Comparison of ENCODE assay signal across 8 cellular contexts in the genomic region with DNA sequence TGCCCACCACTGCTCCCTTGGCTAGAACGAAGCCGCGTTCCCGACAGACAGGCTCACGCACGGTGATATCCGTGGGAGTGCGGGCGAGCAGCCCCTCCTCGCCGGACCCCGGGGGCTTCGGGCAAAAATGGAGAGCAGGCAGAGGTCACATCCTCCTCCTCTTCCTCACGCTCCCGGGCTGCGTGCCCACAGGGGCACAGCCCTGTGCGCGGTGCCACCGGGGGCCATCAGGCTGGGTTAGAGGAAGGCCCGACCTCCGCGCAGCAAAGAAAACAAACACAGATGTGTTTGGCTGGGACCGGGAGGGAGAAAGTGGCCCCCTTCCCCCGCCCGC. TPM values are rescaled to one million over a fixed set of nuclear protein-coding genes. Genes with fewer than 3 reads are reported as not detected.
DNase-seq lines count a peak whose midpoint lies in the region; ATAC-seq, FAIRE-seq and TF ChIP-seq lines count a peak whose summit lies in the region.

No MANE protein-coding gene starts in this region.

- H3K4me1 ChIP-seq in KMS-11 (ENCODE audit: low read depth, poor library complexity, severe bottlenecking) (no peaks in the 10 kb centered on the region), H1 (replicated peaks in 1 of 4; ENCODE audit: control insufficient read depth in 3 of 4, insufficient read depth in 4 of 4, low read length in 3 of 4) (peaks cover 9 to 29% (median 17%) of the 10 kb centered on the region in 4 experiments)

- 6% methylated on average over 18 of the region's 25 CpGs; no CpG with 5 or more reads in 1 of the 2 experiments for WGBS in H1 (ENCODE audit: extremely low coverage in 1 of 2, insufficient coverage in 1 of 2, insufficient read length in 1 of 2, insufficient replicate concordance in 2 of 2, low coverage in 1 of 2, low lambda C conversion rate in 2 of 2, missing lambda C conversion rate in 1 of 2), 2 experiments

- H2AK5ac ChIP-seq in H1 (ENCODE audit: low read depth, low read length): no peak overlapping the region

- no peak overlapping the region for H3K4me3 ChIP-seq in KMS-11 (IDR thresholded peaks at IDR 0.05; ENCODE audit: insufficient read depth, low read depth, low read length)
- peak overlapping the region; percentile 40 to 66 (median 48) for H3K4me3 ChIP-seq in H1 (ENCODE audit: extremely low read depth in 1 of 4, insufficient read depth in 2 of 4, low read depth in 3 of 4, low read length in 4 of 4)

- H3K23me2 ChIP-seq in H1 (ENCODE audit: low read depth, low read length): peaks cover 18% of the 10 kb centered on the region; the same call in 1 of the 2 replicates

- H3K36me3 ChIP-seq in KMS-11 (ENCODE audit: insufficient read depth) (no peaks in the 10 kb centered on the region), H1 (ENCODE audit: control insufficient read depth in 2 of 4, insufficient read depth in 4 of 4, low read length in 3 of 4) (peaks cover 0 to 16% (median 0%) of the 10 kb centered on the region in 4 experiments; a peak in 1 of 8 replicates)

- no peak overlapping the region for H2BK20ac ChIP-seq in H1 (ENCODE audit: low read length)

- no peak overlapping the region for H3K14ac ChIP-seq in H1 (ENCODE audit: insufficient read length)

- TF ChIP-seq RAD21 in H1 (IDR thresholded peaks at IDR 0.05 in 1 of 2, conservative IDR thresholded peaks at IDR 0.05 in 1 of 2; ENCODE audit: low read depth in 2 of 2, low read length in 2 of 2): no peak

- no TSS peak for BruUV-seq in Calu3 (replicated peaks; lab: Mats Ljungman, UMichigan)

- TF ChIP-seq EP300 in H1 (IDR thresholded peaks at IDR 0.05; ENCODE audit: borderline replicate concordance in 1 of 2, low read depth in 2 of 2, low read length in 2 of 2): no peak

- H3K79me2 ChIP-seq in KMS-11 (ENCODE audit: insufficient read depth, low read depth) (no peaks in the 10 kb centered on the region), H1 (ENCODE audit: control insufficient read depth in 1 of 2, insufficient read depth in 2 of 2, low read length in 2 of 2) (no peaks in the 10 kb centered on the region)

- H2BK5ac ChIP-seq in H1 (ENCODE audit: low read depth, low read length): no peak overlapping the region

- H3K4ac ChIP-seq in H1 (replicated peaks; ENCODE audit: insufficient read length, low read depth, low read length): no peak overlapping the region

- POLR2A ChIA-PET in H1 (lab: Charles Lee; ENCODE audit: partially characterized antibody): interaction anchor here (0.7 to 1.7 kb wide), 2 partner anchors 18 to 1300 kb away, joined by 3 to 4 read pairs; no protein-coding TSS in a partner anchor

- no peak for FAIRE-seq in H1 (lab: Jason Lieb, UNC)

- TF ChIP-seq CTCF in Calu3 (IDR thresholded peaks at IDR 0.05; ENCODE audit: unreplicated experiment): no peak
- no peak for TF ChIP-seq CTCF in KMS-11 (conservative IDR thresholded peaks at IDR 0.05; ENCODE audit: low read depth, low read length)
- no peak for TF ChIP-seq CTCF in H1 (IDR thresholded peaks at IDR 0.05; ENCODE audit: control extremely low read depth in 1 of 3, insufficient read depth in 1 of 3, low read depth in 1 of 3, low read length in 3 of 3)
- no peak for TF ChIP-seq CTCF in osteocyte (IDR thresholded peaks at IDR 0.05)

- no peak overlapping the region for H2BK120ac ChIP-seq in H1 (replicated peaks; ENCODE audit: low read depth, low read length)

- H3K4me1 Mint-ChIP-seq in Calu3 (ENCODE audit: low read depth, unreplicated experiment): no peaks in the 10 kb centered on the region
- H3K4me1 Mint-ChIP-seq in osteocyte (ENCODE audit: unreplicated experiment): peaks cover 9% of the 10 kb centered on the region

- no peak overlapping the region for H4K8ac ChIP-seq in H1 (ENCODE audit: extremely low read depth, insufficient read depth, low read length)

- peak overlapping the region; percentile 78; the same call in 1 of the 2 replicates for H2BK12ac ChIP-seq in H1 (ENCODE audit: low read depth, low read length)

- CTCF ChIA-PET in Calu3 (lab: Charles Lee) (no interaction called here), H1 (lab: Charles Lee; ENCODE audit: partially characterized antibody) (interaction anchor here (1.3 to 4.5 kb wide), 3 partner anchors 17 to 133 kb away, joined by 3 to 38 read pairs (median 35); no protein-coding TSS in a partner anchor)

- no peak for ATAC-seq in GM21526 (IDR thresholded peaks at IDR 0.05; ENCODE audit: low FRiP score, unreplicated experiment)

- no peak for TF ChIP-seq POLR2A in H1 (IDR thresholded peaks at IDR 0.05; ENCODE audit: control extremely low read depth in 1 of 2, low read depth in 2 of 2, low read length in 2 of 2)

- H4K20me1 ChIP-seq in KMS-11 (ENCODE audit: insufficient read depth): no peaks in the 10 kb centered on the region
- peaks cover 2 to 9% of the 10 kb centered on the region in 2 experiments for H4K20me1 ChIP-seq in H1 (replicated peaks in 1 of 2; ENCODE audit: control insufficient read depth in 1 of 2, insufficient read depth in 2 of 2, low read length in 2 of 2)

- no peak overlapping the region for H3K23ac ChIP-seq in H1 (ENCODE audit: insufficient read length)

- H3K4me3 Mint-ChIP-seq in Calu3 (ENCODE audit: low read depth, unreplicated experiment) (peak overlapping the region; percentile 61), osteocyte (ENCODE audit: unreplicated experiment) (peak overlapping the region; percentile 80)

- no peaks in the 10 kb centered on the region for H3K79me1 ChIP-seq in H1 (ENCODE audit: low read depth, low read length)

- H4K5ac ChIP-seq in H1 (ENCODE audit: insufficient read length, low read depth, low read length): peak overlapping the region; percentile 21

- H3K4me2 ChIP-seq in KMS-11: no peak overlapping the region
- H3K4me2 ChIP-seq in H1 (ENCODE audit: insufficient read depth in 1 of 2, low read depth in 2 of 2, low read length in 2 of 2): peak overlapping the region; percentile 69 to 78

- H3K27ac Mint-ChIP-seq in Calu3 (ENCODE audit: unreplicated experiment) (no peak overlapping the region), osteocyte (ENCODE audit: unreplicated experiment) (no peak overlapping the region)

- H3K56ac ChIP-seq in H1 (replicated peaks; ENCODE audit: insufficient read length, low read depth, low read length): no peak overlapping the region

- peak overlapping the region; percentile 39 for H3K18ac ChIP-seq in H1 (ENCODE audit: extremely low read depth, low read length)

- H3K27me3 ChIP-seq in KMS-11 (ENCODE audit: insufficient read depth, low read depth): no peaks in the 10 kb centered on the region
- H3K27me3 ChIP-seq in H1 (replicated peaks in 1 of 4; ENCODE audit: control insufficient read depth in 3 of 4, extremely low read depth in 1 of 4, insufficient read depth in 3 of 4, low read length in 3 of 4): peaks cover 46 to 92% (median 73%) of the 10 kb centered on the region in 4 experiments

- H4K91ac ChIP-seq in H1 (replicated peaks; ENCODE audit: insufficient read length, low read length): peak overlapping the region; percentile 47

- H2AFZ ChIP-seq in KMS-11 (ENCODE audit: low read depth) (peak overlapping the region; percentile 18; the same call in 1 of the 2 replicates), H1 (ENCODE audit: low read length) (no peak overlapping the region)

- no peak for DNase-seq in Calu3
- peak in 1 of 2 experiments; percentile 58 for DNase-seq in H1 (ENCODE audit: low read depth in 1 of 2, low spot score in 2 of 2)
- no peak for DNase-seq in osteocyte (ENCODE audit: extremely low spot score, unreplicated experiment)
- DNase-seq in NCI-H82 (lab: John Stamatoyannopoulos, UW): no peak
- DNase-seq in NCI-H2107 treated with DMSO at 0.1 percent for 48 hours (lab: John Stamatoyannopoulos, UW; ENCODE audit: unreplicated experiment): no peak
- no peak for DNase-seq in COLO668 (lab: John Stamatoyannopoulos, UW; ENCODE audit: unreplicated experiment)

- H3K9me3 Mint-ChIP-seq in Calu3 (ENCODE audit: low read depth, unreplicated experiment): no peaks in the 10 kb centered on the region
- H3K9me3 Mint-ChIP-seq in osteocyte (ENCODE audit: unreplicated experiment): no peaks in the 10 kb centered on the region

- H3K27ac ChIP-seq in KMS-11: no peak overlapping the region
- no peak overlapping the region for H3K27ac ChIP-seq in H1 (ENCODE audit: low read depth, low read length)

- peaks cover 40% of the 10 kb centered on the region for H3K27me3 Mint-ChIP-seq in Calu3 (ENCODE audit: unreplicated experiment)
- H3K27me3 Mint-ChIP-seq in osteocyte (ENCODE audit: unreplicated experiment): peaks cover 38% of the 10 kb centered on the region

- peak overlapping the region; percentile 84 for H2BK15ac ChIP-seq in H1 (ENCODE audit: low read length)

- H3K9ac ChIP-seq in KMS-11: no peak overlapping the region
- no peak overlapping the region for H3K9ac ChIP-seq in H1 (replicated peaks in 1 of 4; ENCODE audit: extremely low read depth in 1 of 4, low read depth in 3 of 4, low read length in 3 of 4)

- intact Hi-C loops in Calu3 (cut with micrococcal nuclease; ENCODE audit: unreplicated experiment): no loop called here

- H3K9me3 ChIP-seq in H1 (ENCODE audit: insufficient read depth in 2 of 2, low read depth in 1 of 2, low read length in 1 of 2): no peaks in the 10 kb centered on the region

- H3K36me3 Mint-ChIP-seq in Calu3 (ENCODE audit: insufficient read depth, unreplicated experiment) (peaks cover 5% of the 10 kb centered on the region), osteocyte (ENCODE audit: unreplicated experiment) (peaks cover 8% of the 10 kb centered on the region)

TF ChIP-seq in H1, 55 proteins besides CTCF, POLR2A, EP300 and RAD21 (continues in another document):
- TF ChIP-seq RBBP5 (IDR thresholded peaks at IDR 0.05; ENCODE audit: borderline replicate concordance, low read depth, low read length): no peak

RNA-seq across cellular contexts. Expression of a gene that starts 0.5 kb away (rescaled TPM):
- 0.69 and 0.94 TPM in 2 replicates for total RNA-seq in Calu3 (2022)
- 2.0 and 2.3 TPM in 2 replicates for total RNA-seq in H1 (2021; fragmentation: NEBNext Ultra II Directional; extraction: Animal tissue kit (Norgen Biotek cat#: 25700))
- polyA plus RNA-seq in H1 (2011; rRNA removed): 2.0 and 3.6 TPM in 2 replicates
- polyA plus RNA-seq in H1 (2011; cell fraction: cytosol; rRNA removed): 2.2 TPM
- 4.4 TPM for polyA plus RNA-seq in H1 (2011; cell fraction: nucleus; rRNA removed)
- polyA plus RNA-seq in H1 (2012, experiment 1 of 2): 1.5 to 2.2 TPM (median 2.1 TPM) in 4 replicates
- 1.9 TPM for polyA plus RNA-seq in H1 (2012, experiment 2 of 2)
- polyA plus RNA-seq in H1 (2013, experiment 1 of 2): 2.0 TPM
- polyA plus RNA-seq in H1 (2013, experiment 2 of 2): 2.1 TPM
- polyA minus RNA-seq in H1 (2011; rRNA and poly(A)+ RNA removed): 1.2 and 1.4 TPM in 2 replicates
- polyA minus RNA-seq in H1 (2011; cell fraction: cytosol; rRNA and poly(A)+ RNA removed): 2.0 TPM
- polyA minus RNA-seq in H1 (2011; cell fraction: nucleus; rRNA and poly(A)+ RNA removed): 6.2 TPM
- total RNA-seq in osteocyte: 19.9 and 21.4 TPM in 2 replicates

RNA-seq across cellular contexts. Expression of a gene that starts 55.3 kb away (rescaled TPM):
- total RNA-seq in Calu3 (2022): not detected in 2 replicates
- 4.3 and 4.5 TPM in 2 replicates for total RNA-seq in H1 (2021; fragmentation: NEBNext Ultra II Directional; extraction: Animal tissue kit (Norgen Biotek cat#: 25700))
- polyA plus RNA-seq in H1 (2011; rRNA removed): 2.7 and 4.2 TPM in 2 replicates
- polyA plus RNA-seq in H1 (2011; cell fraction: cytosol; rRNA removed): 2.9 TPM
- 6.8 TPM for polyA plus RNA-seq in H1 (2011; cell fraction: nucleus; rRNA removed)
- polyA plus RNA-seq in H1 (2012, experiment 1 of 2): 3.5 to 6.0 TPM (median 3.9 TPM) in 4 replicates
- polyA plus RNA-seq in H1 (2012, experiment 2 of 2): 2.5 TPM
- 3.0 TPM for polyA plus RNA-seq in H1 (2013, experiment 1 of 2)
- 2.9 TPM for polyA plus RNA-seq in H1 (2013, experiment 2 of 2)
- polyA minus RNA-seq in H1 (2011; rRNA and poly(A)+ RNA removed): 4.7 and 5.2 TPM in 2 replicates
- polyA minus RNA-seq in H1 (2011; cell fraction: cytosol; rRNA and poly(A)+ RNA removed): 4.8 TPM
- polyA minus RNA-seq in H1 (2011; cell fraction: nucleus; rRNA and poly(A)+ RNA removed): 6.2 TPM
- not detected in 2 replicates for total RNA-seq in osteocyte
